In the genomic region with DNA sequence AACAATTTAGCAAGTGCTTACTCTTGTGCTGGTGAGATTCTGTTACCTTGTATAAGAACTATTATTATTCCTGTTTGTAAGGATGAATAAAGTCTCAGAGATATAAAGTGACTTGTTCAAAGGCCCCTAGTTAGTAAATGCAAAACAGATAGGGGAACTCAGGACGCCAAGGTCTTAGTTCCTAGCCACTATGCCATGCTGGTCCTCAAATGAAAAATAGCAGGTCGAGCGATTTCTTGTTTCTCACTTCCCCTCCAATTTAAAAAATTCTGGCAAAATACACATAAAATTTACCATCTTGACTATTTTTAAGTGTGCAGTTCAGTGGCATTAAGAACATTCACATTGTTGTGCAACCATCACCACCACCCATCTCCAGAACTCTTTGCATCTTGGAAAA, we compare ENCODE assay signal across 1 cellular context.
TF ChIP-seq lines count a peak whose summit lies in the region.

No MANE protein-coding gene starts in this region.

TF ChIP-seq in HCT116, 20 proteins besides CTCF, POLR2A, EP300 and RAD21 (continued from another document):
- TF ChIP-seq, protein P1, sequence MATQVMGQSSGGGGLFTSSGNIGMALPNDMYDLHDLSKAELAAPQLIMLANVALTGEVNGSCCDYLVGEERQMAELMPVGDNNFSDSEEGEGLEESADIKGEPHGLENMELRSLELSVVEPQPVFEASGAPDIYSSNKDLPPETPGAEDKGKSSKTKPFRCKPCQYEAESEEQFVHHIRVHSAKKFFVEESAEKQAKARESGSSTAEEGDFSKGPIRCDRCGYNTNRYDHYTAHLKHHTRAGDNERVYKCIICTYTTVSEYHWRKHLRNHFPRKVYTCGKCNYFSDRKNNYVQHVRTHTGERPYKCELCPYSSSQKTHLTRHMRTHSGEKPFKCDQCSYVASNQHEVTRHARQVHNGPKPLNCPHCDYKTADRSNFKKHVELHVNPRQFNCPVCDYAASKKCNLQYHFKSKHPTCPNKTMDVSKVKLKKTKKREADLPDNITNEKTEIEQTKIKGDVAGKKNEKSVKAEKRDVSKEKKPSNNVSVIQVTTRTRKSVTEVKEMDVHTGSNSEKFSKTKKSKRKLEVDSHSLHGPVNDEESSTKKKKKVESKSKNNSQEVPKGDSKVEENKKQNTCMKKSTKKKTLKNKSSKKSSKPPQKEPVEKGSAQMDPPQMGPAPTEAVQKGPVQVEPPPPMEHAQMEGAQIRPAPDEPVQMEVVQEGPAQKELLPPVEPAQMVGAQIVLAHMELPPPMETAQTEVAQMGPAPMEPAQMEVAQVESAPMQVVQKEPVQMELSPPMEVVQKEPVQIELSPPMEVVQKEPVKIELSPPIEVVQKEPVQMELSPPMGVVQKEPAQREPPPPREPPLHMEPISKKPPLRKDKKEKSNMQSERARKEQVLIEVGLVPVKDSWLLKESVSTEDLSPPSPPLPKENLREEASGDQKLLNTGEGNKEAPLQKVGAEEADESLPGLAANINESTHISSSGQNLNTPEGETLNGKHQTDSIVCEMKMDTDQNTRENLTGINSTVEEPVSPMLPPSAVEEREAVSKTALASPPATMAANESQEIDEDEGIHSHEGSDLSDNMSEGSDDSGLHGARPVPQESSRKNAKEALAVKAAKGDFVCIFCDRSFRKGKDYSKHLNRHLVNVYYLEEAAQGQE (IDR thresholded peaks at IDR 0.05; ENCODE audit: low read depth), result no peak
- TF ChIP-seq YY1 (IDR thresholded peaks at IDR 0.05; ENCODE audit: extremely low read depth, insufficient replicate concordance, low read depth, low read length), result no peak
